In genomic region chr4:139928568-139928967, GRCh38 we compare ENCODE assay signal across 24 cellular contexts.
"Had no signal": no experiment of that assay in that cellular context is flagged by ENCODE, and none has a peak within 500 bp of the region (broad histone marks: within the 10 kb centered on the region; RNA-seq: fewer than 3 reads in every experiment).

No MANE protein-coding gene starts in this region.

- H3K4me1 ChIP-seq: SJSA1 had no signal

- H3K27me3 ChIP-seq: MG63, SJSA1 had no signal

- H3K4me3 ChIP-seq: MG63, SJSA1, SK-N-MC had no signal

- ATAC-seq: HepG2 had no signal

- H3K36me3 ChIP-seq: MG63, SJSA1 had no signal

- H3K27ac ChIP-seq: SJSA1, SK-N-MC had no signal

- H3K9me3 ChIP-seq: MG63, SJSA1 had no signal

- DNase-seq: IMR-90, Karpas-422, KG1, MG63, NCI-H1092, NCI-H1105 treated with DMSO at 0.1 percent for 48 hours, NCI-H1417 treated with DMSO at 0.1 percent for 48 hours, NCI-H146, NCI-H187, NCI-H2029, NCI-H2081 treated with DMSO at 0.1 percent for 48 hours, NCI-H2171, NCI-H226, NCI-H446, NCI-H510A, NCI-H524 treated with DMSO at 0.1 percent for 48 hours, NCI-H69, NCI-H774, Right ventricle myocardium superior, RPMI8226, SIG-M5 had no signal
